2 cellular contexts compared by ENCODE assay signal in the genomic region with DNA sequence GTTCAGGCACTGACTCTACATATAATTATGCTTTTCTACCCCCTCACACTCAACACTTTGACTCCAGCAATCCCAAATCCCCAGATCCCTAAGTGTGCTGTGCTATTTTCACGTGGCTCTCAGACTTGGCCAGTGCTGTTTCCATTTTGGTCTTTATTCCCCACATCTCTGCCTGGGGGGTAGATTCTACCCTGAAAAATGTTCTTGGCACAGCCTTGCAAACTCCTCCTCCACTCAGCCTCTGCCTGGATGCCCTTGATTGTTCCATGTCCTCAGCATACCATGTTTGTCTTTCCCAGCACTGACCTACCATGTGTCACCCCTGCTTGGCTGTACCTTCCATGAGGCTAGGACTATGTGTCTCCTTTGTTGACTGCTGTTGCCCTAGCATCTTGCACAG.
TF ChIP-seq lines count a peak whose summit lies in the region.

No MANE protein-coding gene starts in this region.

TF ChIP-seq in liver, 16 proteins besides CTCF, POLR2A, EP300 and RAD21:
- TF ChIP-seq HNF4G (IDR thresholded peaks at IDR 0.05), result no peak
- TF ChIP-seq YY1 (IDR thresholded peaks at IDR 0.05), result peak; percentile 44
- TF ChIP-seq FOXA2 (IDR thresholded peaks at IDR 0.05), result peak; percentile 63
- TF ChIP-seq SP1 (IDR thresholded peaks at IDR 0.05), result peak; percentile 78
- no peak for TF ChIP-seq TAF1 (conservative IDR thresholded peaks at IDR 0.05)
- TF ChIP-seq HNF4A (conservative IDR thresholded peaks at IDR 0.05), result peak; percentile 54 to 67
- peak; percentile 75 to 81 for TF ChIP-seq RXRA (IDR thresholded peaks at IDR 0.05)
- peak; percentile 30 to 56 for TF ChIP-seq JUND (IDR thresholded peaks at IDR 0.05)
- TF ChIP-seq, protein P1, sequence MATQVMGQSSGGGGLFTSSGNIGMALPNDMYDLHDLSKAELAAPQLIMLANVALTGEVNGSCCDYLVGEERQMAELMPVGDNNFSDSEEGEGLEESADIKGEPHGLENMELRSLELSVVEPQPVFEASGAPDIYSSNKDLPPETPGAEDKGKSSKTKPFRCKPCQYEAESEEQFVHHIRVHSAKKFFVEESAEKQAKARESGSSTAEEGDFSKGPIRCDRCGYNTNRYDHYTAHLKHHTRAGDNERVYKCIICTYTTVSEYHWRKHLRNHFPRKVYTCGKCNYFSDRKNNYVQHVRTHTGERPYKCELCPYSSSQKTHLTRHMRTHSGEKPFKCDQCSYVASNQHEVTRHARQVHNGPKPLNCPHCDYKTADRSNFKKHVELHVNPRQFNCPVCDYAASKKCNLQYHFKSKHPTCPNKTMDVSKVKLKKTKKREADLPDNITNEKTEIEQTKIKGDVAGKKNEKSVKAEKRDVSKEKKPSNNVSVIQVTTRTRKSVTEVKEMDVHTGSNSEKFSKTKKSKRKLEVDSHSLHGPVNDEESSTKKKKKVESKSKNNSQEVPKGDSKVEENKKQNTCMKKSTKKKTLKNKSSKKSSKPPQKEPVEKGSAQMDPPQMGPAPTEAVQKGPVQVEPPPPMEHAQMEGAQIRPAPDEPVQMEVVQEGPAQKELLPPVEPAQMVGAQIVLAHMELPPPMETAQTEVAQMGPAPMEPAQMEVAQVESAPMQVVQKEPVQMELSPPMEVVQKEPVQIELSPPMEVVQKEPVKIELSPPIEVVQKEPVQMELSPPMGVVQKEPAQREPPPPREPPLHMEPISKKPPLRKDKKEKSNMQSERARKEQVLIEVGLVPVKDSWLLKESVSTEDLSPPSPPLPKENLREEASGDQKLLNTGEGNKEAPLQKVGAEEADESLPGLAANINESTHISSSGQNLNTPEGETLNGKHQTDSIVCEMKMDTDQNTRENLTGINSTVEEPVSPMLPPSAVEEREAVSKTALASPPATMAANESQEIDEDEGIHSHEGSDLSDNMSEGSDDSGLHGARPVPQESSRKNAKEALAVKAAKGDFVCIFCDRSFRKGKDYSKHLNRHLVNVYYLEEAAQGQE (IDR thresholded peaks at IDR 0.05), result no peak
- TF ChIP-seq EGR1 (IDR thresholded peaks at IDR 0.05; ENCODE audit: low read depth in 2 of 2), result peak in 1 of 2 donors; percentile 63
- TF ChIP-seq FOXA1 (IDR thresholded peaks at IDR 0.05), result no peak
- TF ChIP-seq, protein P2, sequence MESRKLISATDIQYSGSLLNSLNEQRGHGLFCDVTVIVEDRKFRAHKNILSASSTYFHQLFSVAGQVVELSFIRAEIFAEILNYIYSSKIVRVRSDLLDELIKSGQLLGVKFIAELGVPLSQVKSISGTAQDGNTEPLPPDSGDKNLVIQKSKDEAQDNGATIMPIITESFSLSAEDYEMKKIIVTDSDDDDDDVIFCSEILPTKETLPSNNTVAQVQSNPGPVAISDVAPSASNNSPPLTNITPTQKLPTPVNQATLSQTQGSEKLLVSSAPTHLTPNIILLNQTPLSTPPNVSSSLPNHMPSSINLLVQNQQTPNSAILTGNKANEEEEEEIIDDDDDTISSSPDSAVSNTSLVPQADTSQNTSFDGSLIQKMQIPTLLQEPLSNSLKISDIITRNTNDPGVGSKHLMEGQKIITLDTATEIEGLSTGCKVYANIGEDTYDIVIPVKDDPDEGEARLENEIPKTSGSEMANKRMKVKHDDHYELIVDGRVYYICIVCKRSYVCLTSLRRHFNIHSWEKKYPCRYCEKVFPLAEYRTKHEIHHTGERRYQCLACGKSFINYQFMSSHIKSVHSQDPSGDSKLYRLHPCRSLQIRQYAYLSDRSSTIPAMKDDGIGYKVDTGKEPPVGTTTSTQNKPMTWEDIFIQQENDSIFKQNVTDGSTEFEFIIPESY (IDR thresholded peaks at IDR 0.05), result peak; percentile 24
- TF ChIP-seq, protein P3, sequence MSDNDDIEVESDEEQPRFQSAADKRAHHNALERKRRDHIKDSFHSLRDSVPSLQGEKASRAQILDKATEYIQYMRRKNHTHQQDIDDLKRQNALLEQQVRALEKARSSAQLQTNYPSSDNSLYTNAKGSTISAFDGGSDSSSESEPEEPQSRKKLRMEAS (IDR thresholded peaks at IDR 0.05), result peak; percentile 54
- peak; percentile 66 for TF ChIP-seq NR2F2 (IDR thresholded peaks at IDR 0.05)

TF ChIP-seq in HepG2, 621 proteins besides CTCF, POLR2A, EP300 and RAD21:
- TF ChIP-seq, protein P4, sequence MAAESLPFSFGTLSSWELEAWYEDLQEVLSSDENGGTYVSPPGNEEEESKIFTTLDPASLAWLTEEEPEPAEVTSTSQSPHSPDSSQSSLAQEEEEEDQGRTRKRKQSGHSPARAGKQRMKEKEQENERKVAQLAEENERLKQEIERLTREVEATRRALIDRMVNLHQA (CRISPR knock-in tag; IDR thresholded peaks at IDR 0.05), result no peak
- TF ChIP-seq CEBPG (CRISPR knock-in tag; IDR thresholded peaks at IDR 0.05), result no peak
- no peak for TF ChIP-seq KDM2A (CRISPR knock-in tag; IDR thresholded peaks at IDR 0.05; ENCODE audit: borderline replicate concordance, low read depth)
- TF ChIP-seq ZNF678 (CRISPR knock-in tag; IDR thresholded peaks at IDR 0.05), result no peak
- TF ChIP-seq ZNF777 (CRISPR knock-in tag; IDR thresholded peaks at IDR 0.05), result no peak
- TF ChIP-seq, protein P5, sequence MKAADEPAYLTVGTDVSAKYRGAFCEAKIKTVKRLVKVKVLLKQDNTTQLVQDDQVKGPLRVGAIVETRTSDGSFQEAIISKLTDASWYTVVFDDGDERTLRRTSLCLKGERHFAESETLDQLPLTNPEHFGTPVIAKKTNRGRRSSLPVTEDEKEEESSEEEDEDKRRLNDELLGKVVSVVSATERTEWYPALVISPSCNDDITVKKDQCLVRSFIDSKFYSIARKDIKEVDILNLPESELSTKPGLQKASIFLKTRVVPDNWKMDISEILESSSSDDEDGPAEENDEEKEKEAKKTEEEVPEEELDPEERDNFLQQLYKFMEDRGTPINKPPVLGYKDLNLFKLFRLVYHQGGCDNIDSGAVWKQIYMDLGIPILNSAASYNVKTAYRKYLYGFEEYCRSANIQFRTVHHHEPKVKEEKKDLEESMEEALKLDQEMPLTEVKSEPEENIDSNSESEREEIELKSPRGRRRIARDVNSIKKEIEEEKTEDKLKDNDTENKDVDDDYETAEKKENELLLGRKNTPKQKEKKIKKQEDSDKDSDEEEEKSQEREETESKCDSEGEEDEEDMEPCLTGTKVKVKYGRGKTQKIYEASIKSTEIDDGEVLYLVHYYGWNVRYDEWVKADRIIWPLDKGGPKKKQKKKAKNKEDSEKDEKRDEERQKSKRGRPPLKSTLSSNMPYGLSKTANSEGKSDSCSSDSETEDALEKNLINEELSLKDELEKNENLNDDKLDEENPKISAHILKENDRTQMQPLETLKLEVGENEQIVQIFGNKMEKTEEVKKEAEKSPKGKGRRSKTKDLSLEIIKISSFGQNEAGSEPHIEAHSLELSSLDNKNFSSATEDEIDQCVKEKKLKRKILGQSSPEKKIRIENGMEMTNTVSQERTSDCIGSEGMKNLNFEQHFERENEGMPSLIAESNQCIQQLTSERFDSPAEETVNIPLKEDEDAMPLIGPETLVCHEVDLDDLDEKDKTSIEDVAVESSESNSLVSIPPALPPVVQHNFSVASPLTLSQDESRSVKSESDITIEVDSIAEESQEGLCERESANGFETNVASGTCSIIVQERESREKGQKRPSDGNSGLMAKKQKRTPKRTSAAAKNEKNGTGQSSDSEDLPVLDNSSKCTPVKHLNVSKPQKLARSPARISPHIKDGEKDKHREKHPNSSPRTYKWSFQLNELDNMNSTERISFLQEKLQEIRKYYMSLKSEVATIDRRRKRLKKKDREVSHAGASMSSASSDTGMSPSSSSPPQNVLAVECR (CRISPR knock-in tag; IDR thresholded peaks at IDR 0.05; ENCODE audit: borderline replicate concordance), result no peak
- TF ChIP-seq KLF12 (CRISPR knock-in tag; IDR thresholded peaks at IDR 0.05; ENCODE audit: borderline replicate concordance), result no peak
- TF ChIP-seq, protein P6, sequence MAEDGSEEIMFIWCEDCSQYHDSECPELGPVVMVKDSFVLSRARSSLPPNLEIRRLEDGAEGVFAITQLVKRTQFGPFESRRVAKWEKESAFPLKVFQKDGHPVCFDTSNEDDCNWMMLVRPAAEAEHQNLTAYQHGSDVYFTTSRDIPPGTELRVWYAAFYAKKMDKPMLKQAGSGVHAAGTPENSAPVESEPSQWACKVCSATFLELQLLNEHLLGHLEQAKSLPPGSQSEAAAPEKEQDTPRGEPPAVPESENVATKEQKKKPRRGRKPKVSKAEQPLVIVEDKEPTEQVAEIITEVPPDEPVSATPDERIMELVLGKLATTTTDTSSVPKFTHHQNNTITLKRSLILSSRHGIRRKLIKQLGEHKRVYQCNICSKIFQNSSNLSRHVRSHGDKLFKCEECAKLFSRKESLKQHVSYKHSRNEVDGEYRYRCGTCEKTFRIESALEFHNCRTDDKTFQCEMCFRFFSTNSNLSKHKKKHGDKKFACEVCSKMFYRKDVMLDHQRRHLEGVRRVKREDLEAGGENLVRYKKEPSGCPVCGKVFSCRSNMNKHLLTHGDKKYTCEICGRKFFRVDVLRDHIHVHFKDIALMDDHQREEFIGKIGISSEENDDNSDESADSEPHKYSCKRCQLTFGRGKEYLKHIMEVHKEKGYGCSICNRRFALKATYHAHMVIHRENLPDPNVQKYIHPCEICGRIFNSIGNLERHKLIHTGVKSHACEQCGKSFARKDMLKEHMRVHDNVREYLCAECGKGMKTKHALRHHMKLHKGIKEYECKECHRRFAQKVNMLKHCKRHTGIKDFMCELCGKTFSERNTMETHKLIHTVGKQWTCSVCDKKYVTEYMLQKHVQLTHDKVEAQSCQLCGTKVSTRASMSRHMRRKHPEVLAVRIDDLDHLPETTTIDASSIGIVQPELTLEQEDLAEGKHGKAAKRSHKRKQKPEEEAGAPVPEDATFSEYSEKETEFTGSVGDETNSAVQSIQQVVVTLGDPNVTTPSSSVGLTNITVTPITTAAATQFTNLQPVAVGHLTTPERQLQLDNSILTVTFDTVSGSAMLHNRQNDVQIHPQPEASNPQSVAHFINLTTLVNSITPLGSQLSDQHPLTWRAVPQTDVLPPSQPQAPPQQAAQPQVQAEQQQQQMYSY (CRISPR knock-in tag; IDR thresholded peaks at IDR 0.05), result no peak
- no peak for TF ChIP-seq MLLT10 (CRISPR knock-in tag; IDR thresholded peaks at IDR 0.05)
- TF ChIP-seq ZNF543 (CRISPR knock-in tag; IDR thresholded peaks at IDR 0.05), result no peak
- no peak for TF ChIP-seq EED (CRISPR knock-in tag; IDR thresholded peaks at IDR 0.05)
- TF ChIP-seq NR2C2 (CRISPR knock-in tag; IDR thresholded peaks at IDR 0.05; ENCODE audit: borderline replicate concordance), result no peak
- no peak for TF ChIP-seq ZNF136 (CRISPR knock-in tag; IDR thresholded peaks at IDR 0.05; ENCODE audit: low read depth)
- TF ChIP-seq NCOR1 (IDR thresholded peaks at IDR 0.05; ENCODE audit: borderline replicate concordance, low read length), result no peak
